ENCODE assay signal across 1 cellular context in genomic region chr1:221729771-221730170, GRCh38.
TF ChIP-seq lines count a peak whose summit lies in the region.

No MANE protein-coding gene starts in this region.

TF ChIP-seq in GM12878, 131 proteins besides CTCF, POLR2A, EP300 and RAD21:
- TF ChIP-seq TBL1XR1 (IDR thresholded peaks at IDR 0.05; ENCODE audit: low read depth, low read length) (no peak), SIX5 (IDR thresholded peaks at IDR 0.05; ENCODE audit: low read depth, low read length, severe bottlenecking) (no peak)
TF ChIP-seq in GM12878: peak in this region for 0.
